ENCODE assay signal across 10 cellular contexts in the genomic region with DNA sequence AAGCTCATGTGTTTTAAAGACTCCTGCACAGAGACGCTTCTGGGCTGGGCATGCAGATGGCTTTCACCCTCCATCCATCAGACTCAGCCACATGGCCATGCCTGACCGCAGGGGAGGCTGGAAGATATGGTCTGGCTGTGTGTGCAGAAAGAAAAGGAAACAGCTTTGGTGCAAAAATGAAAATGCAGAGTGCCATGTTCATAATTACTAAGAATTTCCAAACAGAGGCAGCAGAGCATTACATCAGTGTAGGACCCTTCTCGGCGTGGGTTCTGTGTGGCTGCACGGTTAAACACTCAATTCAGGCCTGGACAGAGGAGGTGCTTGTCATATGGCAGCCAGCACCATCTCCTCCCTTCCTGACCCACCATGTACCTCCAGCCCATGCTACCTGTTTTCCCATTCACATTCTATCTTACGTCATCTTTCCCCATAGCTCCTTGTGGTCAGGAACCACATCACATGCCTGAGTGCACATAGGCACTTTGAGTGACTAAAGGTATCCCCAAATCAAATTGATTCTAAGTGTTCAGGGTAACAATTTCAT.
DNase-seq lines count a peak whose midpoint lies in the region; ATAC-seq and TF ChIP-seq lines count a peak whose summit lies in the region.
"Had no signal": no experiment of that assay in that cellular context is flagged by ENCODE, and none has a peak within 500 bp of the region (broad histone marks: within the 10 kb centered on the region; RNA-seq: fewer than 3 reads in every experiment).

No MANE protein-coding gene starts in this region.

- H3K27ac Mint-ChIP-seq in activated naive CD8-positive, alpha-beta T cell treated with anti-CD3 and anti-CD28 coated beads, Interleukin-2, amount 50 U/mL, for 24 hours: peak overlapping the region; percentile 86

- H3K4me3 Mint-ChIP-seq in activated naive CD8-positive, alpha-beta T cell treated with anti-CD3 and anti-CD28 coated beads, Interleukin-2, amount 50 U/mL, for 24 hours: peak overlapping the region; percentile 34

- peaks cover 86% of the 10 kb centered on the region for H3K4me1 Mint-ChIP-seq in activated naive CD8-positive, alpha-beta T cell treated with anti-CD3 and anti-CD28 coated beads, Interleukin-2, amount 50 U/mL, for 24 hours

- DNase-seq in activated naive CD8-positive, alpha-beta T cell treated with anti-CD3 and anti-CD28 coated beads, Interleukin-2, amount 50 U/mL, for 24 hours: peak; percentile 55
- DNase-seq in hepatocyte (ENCODE audit: low spot score) (no peak), NCI-H1417 treated with DMSO at 0.1 percent for 48 hours (lab: John Stamatoyannopoulos, UW) (no peak), HuH-7 (ENCODE audit: low spot score) (no peak), NCI-H345 treated with DMSO at 0.1 percent for 48 hours (lab: John Stamatoyannopoulos, UW; ENCODE audit: unreplicated experiment) (no peak)

- peaks cover 28% of the 10 kb centered on the region for H3K4me1 ChIP-seq in hepatocyte (ENCODE audit: insufficient read depth)

- no peak overlapping the region for H2AFZ ChIP-seq in hepatocyte

- H3K36me3 ChIP-seq in hepatocyte (replicated peaks; ENCODE audit: insufficient read depth, low read depth): no peaks in the 10 kb centered on the region

- no peak overlapping the region for H3K4me3 ChIP-seq in hepatocyte
- H3K4me3 ChIP-seq: smooth muscle cell had no signal

- H3K27me3 ChIP-seq in hepatocyte: no peaks in the 10 kb centered on the region

- H3K79me2 ChIP-seq in hepatocyte: no peaks in the 10 kb centered on the region

- H3K27ac ChIP-seq in hepatocyte: no peak overlapping the region
- H3K27ac ChIP-seq: VCaP had no signal

- no peaks in the 10 kb centered on the region for H4K20me1 ChIP-seq in hepatocyte (ENCODE audit: insufficient read depth, poor library complexity, severe bottlenecking)

- H3K9me2 ChIP-seq in hepatocyte (replicated peaks; ENCODE audit: insufficient read depth): no peaks in the 10 kb centered on the region

- H3K36me3 Mint-ChIP-seq in activated naive CD8-positive, alpha-beta T cell treated with anti-CD3 and anti-CD28 coated beads, Interleukin-2, amount 50 U/mL, for 24 hours (ENCODE audit: low read depth): peaks cover 11% of the 10 kb centered on the region

- TF ChIP-seq CTCF in GM12872 (IDR thresholded peaks at IDR 0.05; ENCODE audit: insufficient read depth, low read depth, low read length): 0 out of 3 replicates have a peak, but pooled peaks have one; percentile 8
- no peak for TF ChIP-seq CTCF in hepatocyte (IDR thresholded peaks at IDR 0.05; ENCODE audit: poor library complexity)

- 86% methylated on average over 6 of the region's 6 CpGs for WGBS in hepatocyte (ENCODE audit: low lambda C conversion rate, missing lambda C conversion rate)

- no peak overlapping the region for H3K4me2 ChIP-seq in hepatocyte
- H3K4me2 ChIP-seq: smooth muscle cell had no signal

- no peaks in the 10 kb centered on the region for H3K9me3 ChIP-seq in hepatocyte (ENCODE audit: low read depth)

- ATAC-seq in GM21423 (IDR thresholded peaks at IDR 0.05; ENCODE audit: unreplicated experiment): peak; percentile 38
- ATAC-seq in HG03571 (IDR thresholded peaks at IDR 0.05; ENCODE audit: unreplicated experiment): peak; percentile 25
- peak; percentile 84 for ATAC-seq in activated naive CD8-positive, alpha-beta T cell treated with anti-CD3 and anti-CD28 coated beads, Interleukin-2, amount 50 U/mL, for 24 hours

- no peaks in the 10 kb centered on the region for H3K9me3 Mint-ChIP-seq in activated naive CD8-positive, alpha-beta T cell treated with anti-CD3 and anti-CD28 coated beads, Interleukin-2, amount 50 U/mL, for 24 hours

- peaks cover 3% of the 10 kb centered on the region for H3K27me3 Mint-ChIP-seq in activated naive CD8-positive, alpha-beta T cell treated with anti-CD3 and anti-CD28 coated beads, Interleukin-2, amount 50 U/mL, for 24 hours

Comparison
In these comparisons a context has a peak if more than half of its experiments do, and no peak if none do; other contexts are left out.
1. ATAC-seq: peak in every context shown above with its lines; median percentile 84 in activated naive CD8-positive, alpha-beta T cell treated with anti-CD3 and anti-CD28 coated beads, Interleukin-2, amount 50 U/mL, for 24 hours; 38 in GM21423; 25 in HG03571.